In the genomic region with DNA sequence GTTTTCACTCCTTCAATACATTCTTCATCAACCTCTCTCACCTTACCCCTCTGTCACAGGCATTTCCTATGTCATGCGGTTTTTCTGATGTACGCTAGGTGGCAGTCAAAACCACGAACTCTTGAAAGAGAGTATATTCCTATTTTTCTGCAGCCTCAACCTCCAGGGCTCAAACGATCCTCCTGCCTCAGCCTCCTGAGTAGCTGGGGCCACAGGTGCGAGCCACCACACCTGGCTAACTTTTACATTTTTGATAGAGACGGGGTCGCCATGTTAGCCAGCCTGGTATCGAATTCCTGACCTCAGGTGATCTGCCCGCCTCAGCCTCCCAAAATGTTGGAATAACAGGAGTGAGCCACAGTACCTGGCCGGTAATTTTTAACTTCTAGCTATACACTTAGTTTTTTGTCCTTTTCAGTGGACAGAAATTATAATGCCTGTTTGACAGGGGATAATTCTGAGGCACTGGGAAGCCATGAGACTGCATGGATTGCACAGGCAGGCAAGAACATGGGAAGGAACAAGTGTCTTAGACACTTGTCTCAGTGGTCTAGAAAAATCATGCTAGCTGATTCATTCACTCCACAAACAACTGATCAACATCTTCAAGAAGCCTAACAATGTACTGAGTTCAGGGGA, we compare ENCODE assay signal across 1 cellular context.
TF ChIP-seq lines count a peak whose summit lies in the region.

No MANE protein-coding gene starts in this region.

TF ChIP-seq in GM12878, 131 proteins besides CTCF, POLR2A, EP300 and RAD21:
- peak; percentile 99 for TF ChIP-seq SMARCA5 (IDR thresholded peaks at IDR 0.05)
- no peak for TF ChIP-seq MEF2A (IDR thresholded peaks at IDR 0.05; ENCODE audit: insufficient read depth, low read depth, low read length)
- TF ChIP-seq NBN (IDR thresholded peaks at IDR 0.05): 0 out of 2 replicates have a peak, but pooled peaks have one; percentile 53
- TF ChIP-seq, protein P1, sequence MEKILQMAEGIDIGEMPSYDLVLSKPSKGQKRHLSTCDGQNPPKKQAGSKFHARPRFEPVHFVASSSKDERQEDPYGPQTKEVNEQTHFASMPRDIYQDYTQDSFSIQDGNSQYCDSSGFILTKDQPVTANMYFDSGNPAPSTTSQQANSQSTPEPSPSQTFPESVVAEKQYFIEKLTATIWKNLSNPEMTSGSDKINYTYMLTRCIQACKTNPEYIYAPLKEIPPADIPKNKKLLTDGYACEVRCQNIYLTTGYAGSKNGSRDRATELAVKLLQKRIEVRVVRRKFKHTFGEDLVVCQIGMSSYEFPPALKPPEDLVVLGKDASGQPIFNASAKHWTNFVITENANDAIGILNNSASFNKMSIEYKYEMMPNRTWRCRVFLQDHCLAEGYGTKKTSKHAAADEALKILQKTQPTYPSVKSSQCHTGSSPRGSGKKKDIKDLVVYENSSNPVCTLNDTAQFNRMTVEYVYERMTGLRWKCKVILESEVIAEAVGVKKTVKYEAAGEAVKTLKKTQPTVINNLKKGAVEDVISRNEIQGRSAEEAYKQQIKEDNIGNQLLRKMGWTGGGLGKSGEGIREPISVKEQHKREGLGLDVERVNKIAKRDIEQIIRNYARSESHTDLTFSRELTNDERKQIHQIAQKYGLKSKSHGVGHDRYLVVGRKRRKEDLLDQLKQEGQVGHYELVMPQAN (conservative IDR thresholded peaks at IDR 0.05): 0 out of 2 replicates have a peak, but pooled peaks have one; percentile 46
- TF ChIP-seq CHD4 (IDR thresholded peaks at IDR 0.05): no peak
- TF ChIP-seq PAX5 (IDR thresholded peaks at IDR 0.05; ENCODE audit: borderline replicate concordance, low read depth, low read length): no peak
- TF ChIP-seq, protein P2, sequence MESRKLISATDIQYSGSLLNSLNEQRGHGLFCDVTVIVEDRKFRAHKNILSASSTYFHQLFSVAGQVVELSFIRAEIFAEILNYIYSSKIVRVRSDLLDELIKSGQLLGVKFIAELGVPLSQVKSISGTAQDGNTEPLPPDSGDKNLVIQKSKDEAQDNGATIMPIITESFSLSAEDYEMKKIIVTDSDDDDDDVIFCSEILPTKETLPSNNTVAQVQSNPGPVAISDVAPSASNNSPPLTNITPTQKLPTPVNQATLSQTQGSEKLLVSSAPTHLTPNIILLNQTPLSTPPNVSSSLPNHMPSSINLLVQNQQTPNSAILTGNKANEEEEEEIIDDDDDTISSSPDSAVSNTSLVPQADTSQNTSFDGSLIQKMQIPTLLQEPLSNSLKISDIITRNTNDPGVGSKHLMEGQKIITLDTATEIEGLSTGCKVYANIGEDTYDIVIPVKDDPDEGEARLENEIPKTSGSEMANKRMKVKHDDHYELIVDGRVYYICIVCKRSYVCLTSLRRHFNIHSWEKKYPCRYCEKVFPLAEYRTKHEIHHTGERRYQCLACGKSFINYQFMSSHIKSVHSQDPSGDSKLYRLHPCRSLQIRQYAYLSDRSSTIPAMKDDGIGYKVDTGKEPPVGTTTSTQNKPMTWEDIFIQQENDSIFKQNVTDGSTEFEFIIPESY (IDR thresholded peaks at IDR 0.05): peak; percentile 21; the same call in 1 of the 2 replicates
- TF ChIP-seq IKZF2 (IDR thresholded peaks at IDR 0.05): peak; percentile 71 to 84
- TF ChIP-seq SUPT20H (IDR thresholded peaks at IDR 0.05; ENCODE audit: borderline replicate concordance, control insufficient read depth, low read depth, low read length): no peak
- peak; percentile 15; the same call in 1 of the 2 replicates for TF ChIP-seq MTA2 (IDR thresholded peaks at IDR 0.05; ENCODE audit: low read depth)
- TF ChIP-seq, protein P3, sequence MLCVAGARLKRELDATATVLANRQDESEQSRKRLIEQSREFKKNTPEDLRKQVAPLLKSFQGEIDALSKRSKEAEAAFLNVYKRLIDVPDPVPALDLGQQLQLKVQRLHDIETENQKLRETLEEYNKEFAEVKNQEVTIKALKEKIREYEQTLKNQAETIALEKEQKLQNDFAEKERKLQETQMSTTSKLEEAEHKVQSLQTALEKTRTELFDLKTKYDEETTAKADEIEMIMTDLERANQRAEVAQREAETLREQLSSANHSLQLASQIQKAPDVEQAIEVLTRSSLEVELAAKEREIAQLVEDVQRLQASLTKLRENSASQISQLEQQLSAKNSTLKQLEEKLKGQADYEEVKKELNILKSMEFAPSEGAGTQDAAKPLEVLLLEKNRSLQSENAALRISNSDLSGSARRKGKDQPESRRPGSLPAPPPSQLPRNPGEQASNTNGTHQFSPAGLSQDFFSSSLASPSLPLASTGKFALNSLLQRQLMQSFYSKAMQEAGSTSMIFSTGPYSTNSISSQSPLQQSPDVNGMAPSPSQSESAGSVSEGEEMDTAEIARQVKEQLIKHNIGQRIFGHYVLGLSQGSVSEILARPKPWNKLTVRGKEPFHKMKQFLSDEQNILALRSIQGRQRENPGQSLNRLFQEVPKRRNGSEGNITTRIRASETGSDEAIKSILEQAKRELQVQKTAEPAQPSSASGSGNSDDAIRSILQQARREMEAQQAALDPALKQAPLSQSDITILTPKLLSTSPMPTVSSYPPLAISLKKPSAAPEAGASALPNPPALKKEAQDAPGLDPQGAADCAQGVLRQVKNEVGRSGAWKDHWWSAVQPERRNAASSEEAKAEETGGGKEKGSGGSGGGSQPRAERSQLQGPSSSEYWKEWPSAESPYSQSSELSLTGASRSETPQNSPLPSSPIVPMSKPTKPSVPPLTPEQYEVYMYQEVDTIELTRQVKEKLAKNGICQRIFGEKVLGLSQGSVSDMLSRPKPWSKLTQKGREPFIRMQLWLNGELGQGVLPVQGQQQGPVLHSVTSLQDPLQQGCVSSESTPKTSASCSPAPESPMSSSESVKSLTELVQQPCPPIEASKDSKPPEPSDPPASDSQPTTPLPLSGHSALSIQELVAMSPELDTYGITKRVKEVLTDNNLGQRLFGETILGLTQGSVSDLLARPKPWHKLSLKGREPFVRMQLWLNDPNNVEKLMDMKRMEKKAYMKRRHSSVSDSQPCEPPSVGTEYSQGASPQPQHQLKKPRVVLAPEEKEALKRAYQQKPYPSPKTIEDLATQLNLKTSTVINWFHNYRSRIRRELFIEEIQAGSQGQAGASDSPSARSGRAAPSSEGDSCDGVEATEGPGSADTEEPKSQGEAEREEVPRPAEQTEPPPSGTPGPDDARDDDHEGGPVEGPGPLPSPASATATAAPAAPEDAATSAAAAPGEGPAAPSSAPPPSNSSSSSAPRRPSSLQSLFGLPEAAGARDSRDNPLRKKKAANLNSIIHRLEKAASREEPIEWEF (IDR thresholded peaks at IDR 0.05; ENCODE audit: insufficient replicate concordance, low read depth, low read length): no peak
- TF ChIP-seq CBFB (IDR thresholded peaks at IDR 0.05; ENCODE audit: low read depth): peak; percentile 83
- TF ChIP-seq ZNF24 (IDR thresholded peaks at IDR 0.05): 0 out of 2 replicates have a peak, but pooled peaks have one; percentile 44
- no peak for TF ChIP-seq RFX5 (IDR thresholded peaks at IDR 0.05; ENCODE audit: low read depth, low read length)
- TF ChIP-seq, protein P4, sequence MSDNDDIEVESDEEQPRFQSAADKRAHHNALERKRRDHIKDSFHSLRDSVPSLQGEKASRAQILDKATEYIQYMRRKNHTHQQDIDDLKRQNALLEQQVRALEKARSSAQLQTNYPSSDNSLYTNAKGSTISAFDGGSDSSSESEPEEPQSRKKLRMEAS (IDR thresholded peaks at IDR 0.05; ENCODE audit: low read depth, low read length): no peak
- peak; percentile 70 for TF ChIP-seq IKZF1 (conservative IDR thresholded peaks at IDR 0.05)
- peak; percentile 93 for TF ChIP-seq RUNX3 (IDR thresholded peaks at IDR 0.05; ENCODE audit: low read length)
- 0 out of 2 replicates have a peak, but pooled peaks have one; percentile 36 for TF ChIP-seq RB1 (IDR thresholded peaks at IDR 0.05; ENCODE audit: borderline replicate concordance)
- TF ChIP-seq, protein P5, sequence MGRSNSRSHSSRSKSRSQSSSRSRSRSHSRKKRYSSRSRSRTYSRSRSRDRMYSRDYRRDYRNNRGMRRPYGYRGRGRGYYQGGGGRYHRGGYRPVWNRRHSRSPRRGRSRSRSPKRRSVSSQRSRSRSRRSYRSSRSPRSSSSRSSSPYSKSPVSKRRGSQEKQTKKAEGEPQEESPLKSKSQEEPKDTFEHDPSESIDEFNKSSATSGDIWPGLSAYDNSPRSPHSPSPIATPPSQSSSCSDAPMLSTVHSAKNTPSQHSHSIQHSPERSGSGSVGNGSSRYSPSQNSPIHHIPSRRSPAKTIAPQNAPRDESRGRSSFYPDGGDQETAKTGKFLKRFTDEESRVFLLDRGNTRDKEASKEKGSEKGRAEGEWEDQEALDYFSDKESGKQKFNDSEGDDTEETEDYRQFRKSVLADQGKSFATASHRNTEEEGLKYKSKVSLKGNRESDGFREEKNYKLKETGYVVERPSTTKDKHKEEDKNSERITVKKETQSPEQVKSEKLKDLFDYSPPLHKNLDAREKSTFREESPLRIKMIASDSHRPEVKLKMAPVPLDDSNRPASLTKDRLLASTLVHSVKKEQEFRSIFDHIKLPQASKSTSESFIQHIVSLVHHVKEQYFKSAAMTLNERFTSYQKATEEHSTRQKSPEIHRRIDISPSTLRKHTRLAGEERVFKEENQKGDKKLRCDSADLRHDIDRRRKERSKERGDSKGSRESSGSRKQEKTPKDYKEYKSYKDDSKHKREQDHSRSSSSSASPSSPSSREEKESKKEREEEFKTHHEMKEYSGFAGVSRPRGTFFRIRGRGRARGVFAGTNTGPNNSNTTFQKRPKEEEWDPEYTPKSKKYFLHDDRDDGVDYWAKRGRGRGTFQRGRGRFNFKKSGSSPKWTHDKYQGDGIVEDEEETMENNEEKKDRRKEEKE (IDR thresholded peaks at IDR 0.05): 0 out of 2 replicates have a peak, but pooled peaks have one; percentile 8
- peak; percentile 61 for TF ChIP-seq SMC3 (IDR thresholded peaks at IDR 0.05; ENCODE audit: borderline replicate concordance, low read length)
- TF ChIP-seq, protein P6, sequence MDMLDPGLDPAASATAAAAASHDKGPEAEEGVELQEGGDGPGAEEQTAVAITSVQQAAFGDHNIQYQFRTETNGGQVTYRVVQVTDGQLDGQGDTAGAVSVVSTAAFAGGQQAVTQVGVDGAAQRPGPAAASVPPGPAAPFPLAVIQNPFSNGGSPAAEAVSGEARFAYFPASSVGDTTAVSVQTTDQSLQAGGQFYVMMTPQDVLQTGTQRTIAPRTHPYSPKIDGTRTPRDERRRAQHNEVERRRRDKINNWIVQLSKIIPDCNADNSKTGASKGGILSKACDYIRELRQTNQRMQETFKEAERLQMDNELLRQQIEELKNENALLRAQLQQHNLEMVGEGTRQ (IDR thresholded peaks at IDR 0.05; ENCODE audit: borderline replicate concordance, low read depth, low read length): no peak
- peak; percentile 78 for TF ChIP-seq ZNF217 (IDR thresholded peaks at IDR 0.05)
- TF ChIP-seq, protein P7, sequence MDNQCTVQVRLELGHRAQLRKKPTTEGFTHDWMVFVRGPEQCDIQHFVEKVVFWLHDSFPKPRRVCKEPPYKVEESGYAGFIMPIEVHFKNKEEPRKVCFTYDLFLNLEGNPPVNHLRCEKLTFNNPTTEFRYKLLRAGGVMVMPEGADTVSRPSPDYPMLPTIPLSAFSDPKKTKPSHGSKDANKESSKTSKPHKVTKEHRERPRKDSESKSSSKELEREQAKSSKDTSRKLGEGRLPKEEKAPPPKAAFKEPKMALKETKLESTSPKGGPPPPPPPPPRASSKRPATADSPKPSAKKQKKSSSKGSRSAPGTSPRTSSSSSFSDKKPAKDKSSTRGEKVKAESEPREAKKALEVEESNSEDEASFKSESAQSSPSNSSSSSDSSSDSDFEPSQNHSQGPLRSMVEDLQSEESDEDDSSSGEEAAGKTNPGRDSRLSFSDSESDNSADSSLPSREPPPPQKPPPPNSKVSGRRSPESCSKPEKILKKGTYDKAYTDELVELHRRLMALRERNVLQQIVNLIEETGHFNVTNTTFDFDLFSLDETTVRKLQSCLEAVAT (IDR thresholded peaks at IDR 0.05): peak; percentile 54; the same call in 1 of the 2 replicates
